28 cellular contexts compared by ENCODE assay signal in the genomic region with DNA sequence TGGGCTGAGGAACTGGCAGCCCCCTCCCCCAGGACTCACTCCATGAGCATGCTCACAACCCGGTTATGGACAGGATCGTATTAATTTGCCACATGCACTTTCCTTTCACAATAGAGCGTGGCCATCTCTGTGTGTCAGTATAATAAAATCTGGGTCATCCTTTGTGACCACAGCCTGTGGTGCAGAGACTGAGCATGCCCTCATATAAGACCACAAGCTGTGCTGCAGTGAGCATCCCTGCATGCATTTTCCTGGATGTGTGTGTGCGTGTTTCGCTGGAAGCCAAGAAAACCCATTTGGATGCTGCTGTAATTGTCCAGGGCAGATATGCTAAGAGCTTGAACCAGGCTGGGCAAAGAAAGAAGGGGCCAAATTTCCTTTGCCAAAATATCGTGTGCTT. TPM values are rescaled to one million over a fixed set of nuclear protein-coding genes. Genes with fewer than 3 reads are reported as not detected.
DNase-seq lines count a peak whose midpoint lies in the region; TF ChIP-seq lines count a peak whose summit lies in the region.
"Had no signal": no experiment of that assay in that cellular context is flagged by ENCODE, and none has a peak within 500 bp of the region (broad histone marks: within the 10 kb centered on the region; RNA-seq: fewer than 3 reads in every experiment).

No MANE protein-coding gene starts in this region.

- no peaks in the 10 kb centered on the region for H3K9me2 ChIP-seq in neural cell (ENCODE audit: insufficient read depth, low read length)

- TF ChIP-seq EP300 in neural cell (conservative IDR thresholded peaks at IDR 0.05; ENCODE audit: poor library complexity, severe bottlenecking) = no peak

- H3K27ac ChIP-seq in neural cell (ENCODE audit: low read length) = peak overlapping the region; percentile 25
- H3K27ac ChIP-seq: BLaER1, coronary artery, esophagus muscularis mucosa, foreskin keratinocyte, heart right ventricle, sigmoid colon, SJCRH30 had no signal

- peak; percentile 46 for DNase-seq in AG20443 (ENCODE audit: low spot score)
- DNase-seq in M059J (ENCODE audit: low read depth) = peak; percentile 30
- DNase-seq in astrocyte of the spinal cord (ENCODE audit: low read depth, low spot score) = peak; percentile 75
- DNase-seq in central memory CD4-positive, alpha-beta T cell = no peak
- DNase-seq in activated CD8-positive, alpha-beta memory T cell treated with anti-CD3 and anti-CD28 coated beads, Interleukin-2, amount 50 U/mL, for 4 hours = no peak
- DNase-seq in inferior parietal cortex (ENCODE audit: extremely low spot score) = no peak
- no peak for DNase-seq in activated CD4-positive, CD25-positive, alpha-beta regulatory T cell treated with anti-CD3 and anti-CD28 coated beads, Interleukin-2, amount 50 U/mL, for 72 hours
- DNase-seq: activated CD4-positive, alpha-beta T cell treated with anti-CD3 and anti-CD28 coated beads, Interleukin-2, amount 50 U/mL, for 1 hour; COR-L47; DMS53; endodermal cell; foreskin keratinocyte; GDM1; HCEC 1CT; heart right ventricle; NCI-H1105; NCI-H2081 treated with DMSO at 0.1 percent for 48 hours; NCI-H446 treated with DMSO at 0.1 percent for 48 hours; sigmoid colon; SJCRH30; trophoblast cell had no signal

- no peaks in the 10 kb centered on the region for H3K9me3 ChIP-seq in neural cell (ENCODE audit: low read length)
- H3K9me3 ChIP-seq: BLaER1, esophagus muscularis mucosa, heart right ventricle, sigmoid colon, SJCRH30 had no signal

- H3K9ac ChIP-seq in neural cell (ENCODE audit: low read length) = peak overlapping the region; percentile 3
- H3K9ac ChIP-seq: BLaER1 had no signal

- no peaks in the 10 kb centered on the region for H4K20me1 ChIP-seq in neural cell (ENCODE audit: insufficient read depth)
- H4K20me1 ChIP-seq: BLaER1 had no signal

- TF ChIP-seq CTCF in astrocyte of the spinal cord (IDR thresholded peaks at IDR 0.05; ENCODE audit: low read depth, low read length) (no peak), neural cell (IDR thresholded peaks at IDR 0.05; ENCODE audit: poor library complexity, severe bottlenecking) (no peak)

- no peak overlapping the region for H3K4me2 ChIP-seq in neural cell (ENCODE audit: low read length)

- H3F3A ChIP-seq in neural cell (ENCODE audit: insufficient read depth, low read length, poor library complexity, severe bottlenecking) = no peaks in the 10 kb centered on the region

- no peaks in the 10 kb centered on the region for H3K79me2 ChIP-seq in neural cell (replicated peaks; ENCODE audit: insufficient read depth, low read length)

- H3K4me3 ChIP-seq in astrocyte of the spinal cord (ENCODE audit: low read depth, low read length) = no peak overlapping the region
- H3K4me3 ChIP-seq in neural cell (ENCODE audit: low read length) = no peak overlapping the region
- H3K4me3 ChIP-seq: BLaER1, coronary artery, esophagus muscularis mucosa, heart right ventricle, lung, sigmoid colon, SJCRH30 had no signal

- H3K27me3 ChIP-seq in neural cell (ENCODE audit: insufficient read depth, low read depth, low read length) = no peaks in the 10 kb centered on the region
- H3K27me3 ChIP-seq: BLaER1, sigmoid colon, SJCRH30 had no signal

- in situ Hi-C loops in astrocyte of the spinal cord (cut with HindIII; ENCODE audit: low sequenced_read_pairs) = no loop called here

- no peak overlapping the region for H2AFZ ChIP-seq in neural cell (ENCODE audit: low read depth, low read length)

- TF ChIP-seq RAD21 in neural cell (conservative IDR thresholded peaks at IDR 0.05) = no peak

- H3K36me3 ChIP-seq in neural cell (ENCODE audit: insufficient read depth, low read length) = no peaks in the 10 kb centered on the region
- H3K36me3 ChIP-seq: BLaER1, esophagus muscularis mucosa, heart right ventricle, sigmoid colon, SJCRH30 had no signal

TF ChIP-seq in neural cell, 6 proteins besides CTCF, POLR2A, EP300 and RAD21:
- peak; percentile 40 for TF ChIP-seq POLR2AphosphoS5 (IDR thresholded peaks at IDR 0.05)
- TF ChIP-seq EZH2 (IDR thresholded peaks at IDR 0.05; ENCODE audit: borderline replicate concordance, insufficient read depth, low read length, poor library complexity, severe bottlenecking) = no peak
- no peak for TF ChIP-seq TAF1 (IDR thresholded peaks at IDR 0.05; ENCODE audit: low read depth)

RNA-seq across cellular contexts. Expression of a gene that starts 39.7 kb away (rescaled TPM):
- 0.07 and 0.10 TPM in 2 replicates for total RNA-seq in M059J (2014; rRNA removed; shearing (Covaris generic))
- not detected in 2 replicates for polyA plus RNA-seq in neural cell
- polyA minus RNA-seq in neural cell = not detected in 2 replicates
- total RNA-seq: foreskin keratinocyte, MCF 10A, RPMI7951, SJCRH30 had no signal

Comparison
In these comparisons a context has a peak if more than half of its experiments do, and no peak if none do; other contexts are left out.
1. DNase-seq: peak in AG20443 (single experiment), M059J (single experiment) and astrocyte of the spinal cord (single experiment); none in central memory CD4-positive, alpha-beta T cell (single experiment), activated CD8-positive, alpha-beta memory T cell treated with anti-CD3 and anti-CD28 coated beads, Interleukin-2, amount 50 U/mL, for 4 hours (single experiment), inferior parietal cortex (single experiment) and activated CD4-positive, CD25-positive, alpha-beta regulatory T cell treated with anti-CD3 and anti-CD28 coated beads, Interleukin-2, amount 50 U/mL, for 72 hours (single experiment).